Comparison of ENCODE assay signal across 22 cellular contexts in genomic region chr5:176342766-176343458, GRCh38. TPM values are rescaled to one million over a fixed set of nuclear protein-coding genes. Genes with fewer than 3 reads are reported as not detected.
DNase-seq lines count a peak whose midpoint lies in the region; ATAC-seq and TF ChIP-seq lines count a peak whose summit lies in the region.
"Had no signal": no experiment of that assay in that cellular context is flagged by ENCODE, and none has a peak within 500 bp of the region (broad histone marks: within the 10 kb centered on the region; RNA-seq: fewer than 3 reads in every experiment).

No MANE protein-coding gene starts in this region.

- H3K36me3 Mint-ChIP-seq in activated naive CD4-positive, alpha-beta T cell treated with anti-CD3 and anti-CD28 coated beads for 36 hours (ENCODE audit: low read depth), result peaks cover 10% of the 10 kb centered on the region
- peaks cover 26% of the 10 kb centered on the region for H3K36me3 Mint-ChIP-seq in T-cell
- H3K36me3 Mint-ChIP-seq in naive thymus-derived CD4-positive, alpha-beta T cell, result peaks cover 2 to 46% (median 6%) of the 10 kb centered on the region in 5 donors

- POLR2A ChIA-PET in HEK293T (lab: Yijun Ruan, JAX), result interaction anchor here (1.1 kb wide), 1 partner anchor 18 kb away, joined by 5 read pairs; the partner anchor contains the start of gene KIAA1191
- POLR2A ChIA-PET in T-cell (lab: Charles Lee), result no interaction called here
- POLR2A ChIA-PET in naive thymus-derived CD4-positive, alpha-beta T cell (lab: Charles Lee), result no interaction called here

- H3K4me3 ChIP-seq in naive thymus-derived CD4-positive, alpha-beta T cell (ENCODE audit: low read length), result no peak overlapping the region
- H3K4me3 ChIP-seq: GM23338, MG63, SJCRH30 had no signal

- DNase-seq in activated naive CD4-positive, alpha-beta T cell treated with anti-CD3 and anti-CD28 coated beads for 36 hours, result no peak
- no peak for DNase-seq in activated naive CD4-positive, alpha-beta T cell treated with Interleukin-2 at 50 U/mL for 16 hours
- DNase-seq in HEK293T (ENCODE audit: extremely low spot score) (no peak), T-cell (no peak), NCI-H526 treated with DMSO at 0.1 percent for 48 hours (lab: John Stamatoyannopoulos, UW) (no peak), hepatic stellate cell (ENCODE audit: low spot score) (no peak)
- no peak for DNase-seq in naive thymus-derived CD4-positive, alpha-beta T cell
- DNase-seq: ACHN; CD8-positive, alpha-beta memory T cell; DND-41; GDM1; HFFc6; MG63; NCI-H1092 treated with DMSO at 0.1 percent for 48 hours; NCI-H1694; NCI-H510A; NK-92 treated with Interleukin-12 subunit alpha and Interleukin-12 subunit beta, amount 100 ng/mL, for 24 hours; SJCRH30 had no signal

- ATAC-seq in T-cell (replicated peaks in 1 of 4) (no peak), GM21447 (IDR thresholded peaks at IDR 0.05; ENCODE audit: unreplicated experiment) (no peak)
- ATAC-seq in naive thymus-derived CD4-positive, alpha-beta T cell, result no peak
- ATAC-seq: GM23338 had no signal

- H3K27ac ChIP-seq in naive thymus-derived CD4-positive, alpha-beta T cell (ENCODE audit: low read depth, low read length), result no peak overlapping the region
- H3K27ac ChIP-seq: KMS-11, RWPE1, SJCRH30 had no signal

- CTCF ChIA-PET in activated naive CD4-positive, alpha-beta T cell treated with anti-CD3 and anti-CD28 coated beads for 36 hours (lab: Charles Lee), result no interaction called here
- CTCF ChIA-PET in HEK293T (lab: Yijun Ruan, JAX) (no interaction called here), T-cell (lab: Charles Lee) (no interaction called here)
- CTCF ChIA-PET in naive thymus-derived CD4-positive, alpha-beta T cell (lab: Charles Lee), result no interaction called here

- no peaks in the 10 kb centered on the region for H3K4me1 Mint-ChIP-seq in activated naive CD4-positive, alpha-beta T cell treated with anti-CD3 and anti-CD28 coated beads for 36 hours (ENCODE audit: low read depth)
- no peaks in the 10 kb centered on the region for H3K4me1 Mint-ChIP-seq in T-cell
- H3K4me1 Mint-ChIP-seq in naive thymus-derived CD4-positive, alpha-beta T cell, result no peaks in the 10 kb centered on the region
- H3K4me1 Mint-ChIP-seq: CD8-positive, alpha-beta memory T cell; GM23338 had no signal

- no peak overlapping the region for H3K4me3 Mint-ChIP-seq in activated naive CD4-positive, alpha-beta T cell treated with anti-CD3 and anti-CD28 coated beads for 36 hours
- no peak overlapping the region for H3K4me3 Mint-ChIP-seq in T-cell
- H3K4me3 Mint-ChIP-seq in naive thymus-derived CD4-positive, alpha-beta T cell, result no peak overlapping the region
- H3K4me3 Mint-ChIP-seq: CD8-positive, alpha-beta memory T cell; GM23338; HFFc6 had no signal

- no peaks in the 10 kb centered on the region for H3K9me3 ChIP-seq in naive thymus-derived CD4-positive, alpha-beta T cell (ENCODE audit: control insufficient read depth in 2 of 3, low read length in 3 of 3)
- H3K9me3 ChIP-seq: MG63, SJCRH30 had no signal

- no peaks in the 10 kb centered on the region for H3K27me3 ChIP-seq in naive thymus-derived CD4-positive, alpha-beta T cell (ENCODE audit: control insufficient read depth in 2 of 2, insufficient read depth in 2 of 2, low read length in 2 of 2)
- H3K27me3 ChIP-seq: MG63, SJCRH30 had no signal

- H3K4me1 ChIP-seq in naive thymus-derived CD4-positive, alpha-beta T cell (ENCODE audit: control insufficient read depth in 2 of 2, insufficient read depth in 2 of 2, low read length in 2 of 2), result no peaks in the 10 kb centered on the region
- H3K4me1 ChIP-seq: SJCRH30 had no signal

- no peaks in the 10 kb centered on the region for H3K9me3 Mint-ChIP-seq in activated naive CD4-positive, alpha-beta T cell treated with anti-CD3 and anti-CD28 coated beads for 36 hours
- no peaks in the 10 kb centered on the region for H3K9me3 Mint-ChIP-seq in T-cell
- no peaks in the 10 kb centered on the region for H3K9me3 Mint-ChIP-seq in naive thymus-derived CD4-positive, alpha-beta T cell
- H3K9me3 Mint-ChIP-seq: CD8-positive, alpha-beta memory T cell; GM23338; HFFc6 had no signal

- no peaks in the 10 kb centered on the region for H3K27me3 Mint-ChIP-seq in activated naive CD4-positive, alpha-beta T cell treated with anti-CD3 and anti-CD28 coated beads for 36 hours (ENCODE audit: low read depth)
- H3K27me3 Mint-ChIP-seq in T-cell, result no peaks in the 10 kb centered on the region
- no peaks in the 10 kb centered on the region for H3K27me3 Mint-ChIP-seq in naive thymus-derived CD4-positive, alpha-beta T cell
- H3K27me3 Mint-ChIP-seq: CD8-positive, alpha-beta memory T cell had no signal

- intact Hi-C loops in activated naive CD4-positive, alpha-beta T cell treated with anti-CD3 and anti-CD28 coated beads for 36 hours (cut with micrococcal nuclease), result no loop called here
- intact Hi-C loops in naive thymus-derived CD4-positive, alpha-beta T cell (cut with micrococcal nuclease), result no loop called here

- peaks cover 0 to 41% (median 17%) of the 10 kb centered on the region in 3 experiments for H3K36me3 ChIP-seq in naive thymus-derived CD4-positive, alpha-beta T cell (ENCODE audit: control insufficient read depth in 2 of 3, insufficient read depth in 3 of 3, low read length in 3 of 3)

- peak overlapping the region; percentile 20 for H3K27ac Mint-ChIP-seq in activated naive CD4-positive, alpha-beta T cell treated with anti-CD3 and anti-CD28 coated beads for 36 hours
- H3K27ac Mint-ChIP-seq in T-cell, result peak overlapping the region; percentile 53 to 56
- H3K27ac Mint-ChIP-seq in naive thymus-derived CD4-positive, alpha-beta T cell, result peak overlapping the region in 6 of 9 donors; percentile 15 to 75 (median 54)
- H3K27ac Mint-ChIP-seq: GM23338, HFFc6 had no signal

TF ChIP-seq in HEK293T, 16 proteins besides CTCF, POLR2A, EP300 and RAD21:
- no peak for TF ChIP-seq BHLHE40 (IDR thresholded peaks at IDR 0.05; ENCODE audit: borderline replicate concordance)
- TF ChIP-seq, protein P1, sequence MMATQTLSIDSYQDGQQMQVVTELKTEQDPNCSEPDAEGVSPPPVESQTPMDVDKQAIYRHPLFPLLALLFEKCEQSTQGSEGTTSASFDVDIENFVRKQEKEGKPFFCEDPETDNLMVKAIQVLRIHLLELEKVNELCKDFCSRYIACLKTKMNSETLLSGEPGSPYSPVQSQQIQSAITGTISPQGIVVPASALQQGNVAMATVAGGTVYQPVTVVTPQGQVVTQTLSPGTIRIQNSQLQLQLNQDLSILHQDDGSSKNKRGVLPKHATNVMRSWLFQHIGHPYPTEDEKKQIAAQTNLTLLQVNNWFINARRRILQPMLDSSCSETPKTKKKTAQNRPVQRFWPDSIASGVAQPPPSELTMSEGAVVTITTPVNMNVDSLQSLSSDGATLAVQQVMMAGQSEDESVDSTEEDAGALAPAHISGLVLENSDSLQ (IDR thresholded peaks at IDR 0.05), result peak; percentile 26; the same call in 1 of the 2 replicates

RNA-seq across cellular contexts. Expression of gene KIAA1191, which starts 18.7 kb away (rescaled TPM):
- 10 to 100 TPM; 33.5 to 33.7 TPM for total RNA-seq in activated naive CD4-positive, alpha-beta T cell treated with anti-CD3 and anti-CD28 coated beads for 36 hours
- 10 to 100 TPM; 66.4 to 79.3 (median 72.8) TPM for total RNA-seq in T-cell
- 10 to 100 TPM; 59.4 to 76.6 (median 65.9) TPM for total RNA-seq in naive thymus-derived CD4-positive, alpha-beta T cell
- 10 to 100 TPM; 43.1 to 53.3 TPM for polyA plus RNA-seq in naive thymus-derived CD4-positive, alpha-beta T cell

RNA-seq across cellular contexts. Expression of gene ARL10, which starts 22.4 kb away (rescaled TPM):
- total RNA-seq in activated naive CD4-positive, alpha-beta T cell treated with anti-CD3 and anti-CD28 coated beads for 36 hours, result 1 to 10 TPM; 3.9 to 5.1 TPM
- total RNA-seq in T-cell, result 10 to 100 TPM in 4 of 5 donors, 1 to 10 TPM in 1; 9.9 to 20.0 (median 18.0) TPM
- total RNA-seq in naive thymus-derived CD4-positive, alpha-beta T cell, result 10 to 100 TPM in 3 of 5 experiments, 1 to 10 TPM in 2; 8.7 to 15.9 (median 12.4) TPM
- polyA plus RNA-seq in naive thymus-derived CD4-positive, alpha-beta T cell, result 1 to 10 TPM; 1.0 to 2.2 TPM

RNA-seq across cellular contexts. Expression of gene NOP16, which starts 45.5 kb away (rescaled TPM):
- 10 to 100 TPM; 42.1 to 43.1 TPM for total RNA-seq in activated naive CD4-positive, alpha-beta T cell treated with anti-CD3 and anti-CD28 coated beads for 36 hours
- total RNA-seq in T-cell, result 10 to 100 TPM; 10.4 to 29.3 (median 28.3) TPM
- total RNA-seq in naive thymus-derived CD4-positive, alpha-beta T cell, result 10 to 100 TPM; 12.8 to 35.3 (median 22.2) TPM
- polyA plus RNA-seq in naive thymus-derived CD4-positive, alpha-beta T cell, result 10 to 100 TPM; 26.9 to 42.2 TPM

RNA-seq across cellular contexts. Expression of gene HIGD2A, which starts 45.6 kb away (rescaled TPM):
- total RNA-seq in activated naive CD4-positive, alpha-beta T cell treated with anti-CD3 and anti-CD28 coated beads for 36 hours, result 100 to 1,000 TPM; 154 to 155 TPM
- total RNA-seq in T-cell, result 100 to 1,000 TPM in 2 of 5 donors, 10 to 100 TPM in 3; 88.5 to 117 (median 95.4) TPM
- total RNA-seq in naive thymus-derived CD4-positive, alpha-beta T cell, result 100 to 1,000 TPM in 3 of 5 experiments, 10 to 100 TPM in 2; 86.8 to 124 (median 112) TPM
- polyA plus RNA-seq in naive thymus-derived CD4-positive, alpha-beta T cell, result 100 to 1,000 TPM; 223 to 282 TPM
